In genomic region chr22:45997077-45997774, GRCh38 we compare ENCODE assay signal across 8 cellular contexts. TPM values are rescaled to one million over a fixed set of nuclear protein-coding genes. Genes with fewer than 3 reads are reported as not detected.
A peak's percentile ranks its signal among the peaks of the same experiment; 100 is the strongest.
DNase-seq lines count a peak whose midpoint lies in the region; ATAC-seq, FAIRE-seq and TF ChIP-seq lines count a peak whose summit lies in the region.

No MANE protein-coding gene starts in this region.

- H3K4me3 ChIP-seq in CD4-positive, CD25-positive, alpha-beta regulatory T cell (ENCODE audit: low read depth, low read length): no peak overlapping the region
- H3K4me3 ChIP-seq in WERI-Rb-1 (ENCODE audit: low read depth, low read length) (no peak overlapping the region), pancreas (no peak overlapping the region)

- H3K27me3 ChIP-seq in CD4-positive, CD25-positive, alpha-beta regulatory T cell (ENCODE audit: control insufficient read depth, insufficient read depth, low read length): no peaks in the 10 kb centered on the region
- no peaks in the 10 kb centered on the region for H3K27me3 ChIP-seq in WERI-Rb-1 (ENCODE audit: insufficient read depth, low read depth, severe bottlenecking)
- no peaks in the 10 kb centered on the region for H3K27me3 ChIP-seq in pancreas

- intact Hi-C loops in Right ventricle myocardium inferior (cut with DNase I) (loop anchor here (5.0 kb wide), 2 partner anchors 40 to 315 kb away; no protein-coding TSS in a partner anchor), pancreas (cut with DNase I) (loop anchor here in 2 of 3 donors (10.0 kb wide), 2 partner anchors 318 to 538 kb away; partner anchors contain the start of gene CELSR1 (in 1 of the 2))

- FAIRE-seq in pancreas (lab: Jason Lieb, UNC): no peak

- peaks cover 0 to 3% (median under 1%) of the 10 kb centered on the region in 4 donors for H3K4me1 Mint-ChIP-seq in CD4-positive, CD25-positive, alpha-beta regulatory T cell

- no peak overlapping the region for H3K27ac Mint-ChIP-seq in CD4-positive, CD25-positive, alpha-beta regulatory T cell

- no peak overlapping the region for H3K4me3 Mint-ChIP-seq in CD4-positive, CD25-positive, alpha-beta regulatory T cell

- peaks cover 4% of the 10 kb centered on the region for H3K27me3 Mint-ChIP-seq in CD4-positive, CD25-positive, alpha-beta regulatory T cell

- no peaks in the 10 kb centered on the region for H3K9me3 ChIP-seq in CD4-positive, CD25-positive, alpha-beta regulatory T cell (ENCODE audit: control insufficient read depth in 2 of 2, low read length in 2 of 2)
- H3K9me3 ChIP-seq in WERI-Rb-1 (ENCODE audit: severe bottlenecking): no peaks in the 10 kb centered on the region
- H3K9me3 ChIP-seq in pancreas: no peaks in the 10 kb centered on the region

- H3K27ac ChIP-seq in CD4-positive, CD25-positive, alpha-beta regulatory T cell (ENCODE audit: insufficient read depth, low read length, poor library complexity, severe bottlenecking): no peak overlapping the region
- H3K27ac ChIP-seq in WERI-Rb-1: peak overlapping the region; percentile 52
- peak overlapping the region in 3 of 4 donors; percentile 22 to 63 (median 47) for H3K27ac ChIP-seq in pancreas

- H3K36me3 ChIP-seq in CD4-positive, CD25-positive, alpha-beta regulatory T cell (ENCODE audit: control insufficient read depth, insufficient read depth, low read length): no peaks in the 10 kb centered on the region
- no peaks in the 10 kb centered on the region for H3K36me3 ChIP-seq in WERI-Rb-1
- no peaks in the 10 kb centered on the region for H3K36me3 ChIP-seq in pancreas

- H3K4me1 ChIP-seq in CD4-positive, CD25-positive, alpha-beta regulatory T cell (ENCODE audit: control insufficient read depth, insufficient read depth, low read length, poor library complexity, severe bottlenecking): no peaks in the 10 kb centered on the region
- peaks cover 0 to 5% (median 0%) of the 10 kb centered on the region in 3 donors for H3K4me1 ChIP-seq in pancreas

- no peaks in the 10 kb centered on the region for H3K36me3 Mint-ChIP-seq in CD4-positive, CD25-positive, alpha-beta regulatory T cell

- WGBS in pancreas, 2 donors: 45 to 48% methylated on average over 11 to 16 of the region's 16 CpGs

- H3K9me3 Mint-ChIP-seq in CD4-positive, CD25-positive, alpha-beta regulatory T cell: no peaks in the 10 kb centered on the region

- DNase-seq in CD4-positive, CD25-positive, alpha-beta regulatory T cell: peak in 1 of 3 donors; percentile 21
- peak; percentile 80 for DNase-seq in MV-4-11 (lab: John Stamatoyannopoulos, UW)
- DNase-seq in WERI-Rb-1: peak; percentile 52
- DNase-seq in Right ventricle myocardium inferior (ENCODE audit: missing footprints): peak; percentile 96
- peak; percentile 66 to 86 (median 72) for DNase-seq in pancreas
- no peak for DNase-seq in activated T-cell treated with anti-CD3 and anti-CD28 coated beads, Interleukin-2, amount 50 U/mL, for 48 hours
- DNase-seq in GM19238 (ENCODE audit: insufficient read length, low spot score): no peak

- ATAC-seq in CD4-positive, CD25-positive, alpha-beta regulatory T cell (ENCODE audit: low read depth in 2 of 2): peak; percentile 29 to 40
- peak; percentile 86 for ATAC-seq in Right ventricle myocardium inferior
- ATAC-seq in pancreas: peak; percentile 32 to 76 (median 72)
- no peak for ATAC-seq in GM19452 (IDR thresholded peaks at IDR 0.05; ENCODE audit: unreplicated experiment)

- no peak for TF ChIP-seq CTCF in WERI-Rb-1 (IDR thresholded peaks at IDR 0.05; ENCODE audit: low read depth, low read length)
- no peak for TF ChIP-seq CTCF in pancreas (IDR thresholded peaks at IDR 0.05)

RNA-seq across cellular contexts. Expression of gene WNT7B, which starts 20.3 kb away (rescaled TPM):
- total RNA-seq in CD4-positive, CD25-positive, alpha-beta regulatory T cell: not detected
- polyA plus RNA-seq in CD4-positive, CD25-positive, alpha-beta regulatory T cell: not detected
- not detected for total RNA-seq in Right ventricle myocardium inferior
- 1 to 10 TPM in 1 of 6 donors, under 1 TPM in 5; 0.16 to 1.3 (median 0.62) TPM for total RNA-seq in pancreas
- under 1 TPM; 0.66 to 0.95 TPM for polyA plus RNA-seq in pancreas

Comparison
In these comparisons a context has a peak if more than half of its experiments do, and no peak if none do; other contexts are left out.
1. DNase-seq: peak in MV-4-11 (single experiment), WERI-Rb-1 (single experiment), Right ventricle myocardium inferior (single experiment) and pancreas (6 of 6); none in activated T-cell treated with anti-CD3 and anti-CD28 coated beads, Interleukin-2, amount 50 U/mL, for 48 hours (0 of 2) and GM19238 (single experiment).